In genomic region chr10:45594276-45595157, GRCh38 we compare ENCODE assay signal across 8 cellular contexts.
A peak's percentile ranks its signal among the peaks of the same experiment; 100 is the strongest.
DNase-seq lines count a peak whose midpoint lies in the region; ATAC-seq and TF ChIP-seq lines count a peak whose summit lies in the region.

No MANE protein-coding gene starts in this region.

- H3K4me3 ChIP-seq in HCT116 (replicated peaks in 1 of 2; ENCODE audit: low read depth in 1 of 2, low read length in 2 of 2) = peak overlapping the region; percentile 71 to 73
- H3K4me3 ChIP-seq in MM.1S (ENCODE audit: low read length) = peak overlapping the region; percentile 91
- peak overlapping the region; percentile 86 for H3K4me3 ChIP-seq in osteoblast (ENCODE audit: insufficient read depth, low read length)
- H3K4me3 ChIP-seq in thymus (ENCODE audit: low read length) = peak overlapping the region; percentile 94

- no TSS peak for BruUV-seq in HCT116 (replicated peaks; lab: Mats Ljungman, UMichigan)

- intact Hi-C loops in HCT116 (cut with micrococcal nuclease) = no loop called here

- POLR2A ChIA-PET in HCT116 (lab: Charles Lee) = no interaction called here

- TF ChIP-seq RAD21 in HCT116 (IDR thresholded peaks at IDR 0.05; ENCODE audit: low read depth) = no peak

- H3K79me2 ChIP-seq in HCT116 (ENCODE audit: insufficient read depth, low read length) = peaks cover 8% of the 10 kb centered on the region
- H3K79me2 ChIP-seq in MM.1S (ENCODE audit: low read length) = peaks cover 24% of the 10 kb centered on the region
- H3K79me2 ChIP-seq in osteoblast (ENCODE audit: insufficient read depth, low read length) = peaks cover 21% of the 10 kb centered on the region

- H3K9ac ChIP-seq in HCT116 (ENCODE audit: low read length) = peak overlapping the region; percentile 63
- H3K9ac ChIP-seq in MM.1S (ENCODE audit: low read length) = peak overlapping the region; percentile 70; the same call in 1 of the 2 replicates

- CTCF ChIA-PET in HCT116 (lab: Charles Lee) = no interaction called here

- no peaks in the 10 kb centered on the region for H3K9me3 ChIP-seq in HCT116 (ENCODE audit: control insufficient read depth in 1 of 2, insufficient read depth in 1 of 2, low read depth in 1 of 2, low read length in 2 of 2)
- H3K9me3 ChIP-seq in MM.1S (replicated peaks; ENCODE audit: insufficient read depth, low read length) = no peaks in the 10 kb centered on the region
- no peaks in the 10 kb centered on the region for H3K9me3 ChIP-seq in osteoblast (ENCODE audit: low read depth, low read length)
- H3K9me3 ChIP-seq in thymus (ENCODE audit: control insufficient read depth) = no peaks in the 10 kb centered on the region

- peaks cover 9% of the 10 kb centered on the region for H3K27me3 Mint-ChIP-seq in glutamatergic neuron (ENCODE audit: unreplicated experiment)

- H3F3A ChIP-seq in MM.1S (ENCODE audit: insufficient read depth, low read length) = no peaks in the 10 kb centered on the region

- peak overlapping the region; percentile 57 for H3K27ac Mint-ChIP-seq in glutamatergic neuron (ENCODE audit: unreplicated experiment)

- under 1% methylated on average over 88 of the region's 88 CpGs for WGBS in thymus

- TF ChIP-seq CTCF in HCT116 (IDR thresholded peaks at IDR 0.05 in 2 of 3, conservative IDR thresholded peaks at IDR 0.05 in 1 of 3; ENCODE audit: borderline replicate concordance in 1 of 3, insufficient read depth in 1 of 3, low read depth in 2 of 3, low read length in 2 of 3) (no peak), MM.1S (IDR thresholded peaks at IDR 0.05; ENCODE audit: low read length) (no peak), glutamatergic neuron (IDR thresholded peaks at IDR 0.05; ENCODE audit: partially characterized antibody, unreplicated experiment) (no peak), osteoblast (IDR thresholded peaks at IDR 0.05; ENCODE audit: extremely low read depth, low read depth, low read length) (no peak)

- H3K4me1 ChIP-seq in HCT116 (ENCODE audit: control insufficient read depth in 1 of 2, insufficient read depth in 2 of 2, low read length in 2 of 2) = peaks cover 11 to 15% of the 10 kb centered on the region in 2 experiments; a peak in 3 of 4 replicates
- H3K4me1 ChIP-seq in MM.1S (ENCODE audit: low read length) = peaks cover 10% of the 10 kb centered on the region
- peaks cover 19% of the 10 kb centered on the region for H3K4me1 ChIP-seq in osteoblast (ENCODE audit: insufficient read depth, low read length)
- H3K4me1 ChIP-seq in thymus (ENCODE audit: control insufficient read depth, insufficient read depth, low read length) = peaks cover 12% of the 10 kb centered on the region

- H2AFZ ChIP-seq in HCT116 (ENCODE audit: low read depth, low read length, poor library complexity, severe bottlenecking) = peak overlapping the region; percentile 62
- peak overlapping the region; percentile 89 for H2AFZ ChIP-seq in MM.1S (ENCODE audit: low read length)
- H2AFZ ChIP-seq in osteoblast (ENCODE audit: low read length) = peak overlapping the region; percentile 98

- H3K27ac ChIP-seq in HCT116 (ENCODE audit: low read depth, low read length) (peak overlapping the region; percentile 54; the same call in 1 of the 2 replicates), MM.1S (ENCODE audit: low read length) (no peak overlapping the region), osteoblast (ENCODE audit: low read depth, low read length) (peak overlapping the region; percentile 63), thymus (ENCODE audit: low read depth) (peak overlapping the region; percentile 64)

- ATAC-seq in HCT116 = peak; percentile 88

- H3K4me2 ChIP-seq in HCT116 (ENCODE audit: low read length) = peak overlapping the region; percentile 79
- H3K4me2 ChIP-seq in MM.1S (ENCODE audit: low read depth, low read length) = peak overlapping the region; percentile 89
- H3K4me2 ChIP-seq in osteoblast (ENCODE audit: insufficient read depth, low read length) = peak overlapping the region; percentile 99

- RAD21 ChIA-PET in HCT116 (lab: Charles Lee; ENCODE audit: low non-redundant PET in 1 of 2, low total read pairs in 2 of 2, uncharacterized antibody in 2 of 2, unreplicated experiment in 2 of 2) = no interaction called here

- H3K36me3 Mint-ChIP-seq in glutamatergic neuron (ENCODE audit: unreplicated experiment) = peaks cover 7% of the 10 kb centered on the region

- H4K20me1 ChIP-seq in HCT116 (ENCODE audit: insufficient read depth) (no peaks in the 10 kb centered on the region), MM.1S (ENCODE audit: insufficient read depth, low read length) (no peaks in the 10 kb centered on the region), osteoblast (ENCODE audit: insufficient read depth, low read length) (no peaks in the 10 kb centered on the region)

- peaks cover 10% of the 10 kb centered on the region for H3K9me3 Mint-ChIP-seq in glutamatergic neuron (ENCODE audit: unreplicated experiment)

- H3K36me3 ChIP-seq in HCT116 (ENCODE audit: control insufficient read depth in 1 of 2, insufficient read depth in 2 of 2, low read length in 2 of 2) (no peaks in the 10 kb centered on the region), MM.1S (replicated peaks; ENCODE audit: insufficient read depth, low read length) (no peaks in the 10 kb centered on the region), osteoblast (ENCODE audit: insufficient read depth, low read length) (no peaks in the 10 kb centered on the region), thymus (ENCODE audit: control insufficient read depth, insufficient read depth) (no peaks in the 10 kb centered on the region)

- peaks cover 4% of the 10 kb centered on the region for H3K4me1 Mint-ChIP-seq in glutamatergic neuron (ENCODE audit: low read depth, unreplicated experiment)

- TF ChIP-seq POLR2A in HCT116 (IDR thresholded peaks at IDR 0.05; ENCODE audit: borderline replicate concordance, extremely low read depth, insufficient read depth, insufficient read length) = no peak

- peak overlapping the region; percentile 96 for H3K4me3 Mint-ChIP-seq in glutamatergic neuron (ENCODE audit: unreplicated experiment)

- in situ Hi-C loops in SK-MEL-5 (cut with HindIII; ENCODE audit: low pct_unique_long_range_greater_than_20kb, low sequenced_read_pairs) = no loop called here

- H3K9me2 ChIP-seq in HCT116 (ENCODE audit: insufficient read depth) = no peaks in the 10 kb centered on the region
- no peaks in the 10 kb centered on the region for H3K9me2 ChIP-seq in MM.1S (replicated peaks; ENCODE audit: insufficient read depth, low read length)

- no peaks in the 10 kb centered on the region for H3K27me3 ChIP-seq in HCT116 (ENCODE audit: insufficient read depth, low read length)
- H3K27me3 ChIP-seq in MM.1S (replicated peaks; ENCODE audit: insufficient read depth, low read length) = no peaks in the 10 kb centered on the region
- H3K27me3 ChIP-seq in osteoblast (ENCODE audit: insufficient read depth, low read length) = peaks cover 9% of the 10 kb centered on the region
- H3K27me3 ChIP-seq in thymus (ENCODE audit: control insufficient read depth, insufficient read depth) = no peaks in the 10 kb centered on the region

- DNase-seq in GM04503 (ENCODE audit: low read depth) (peak; percentile 50), HCT116 (ENCODE audit: low read depth, low spot score) (peak; percentile 86), MM.1S (peak; percentile 96), SK-MEL-5 (ENCODE audit: low read depth, low spot score) (peak; percentile 82), glutamatergic neuron (peak; percentile 92), osteoblast (ENCODE audit: insufficient read length, low spot score, missing footprints) (peak; percentile 98)
- DNase-seq in activated naive CD4-positive, alpha-beta T cell treated with anti-CD3 and anti-CD28 coated beads, Interleukin-2, amount 50 U/mL, for 16 hours = peak; percentile 90

TF ChIP-seq in HCT116, 20 proteins besides CTCF, POLR2A, EP300 and RAD21 (continues in another document):
- no peak for TF ChIP-seq TCF7L2 (IDR thresholded peaks at IDR 0.05; ENCODE audit: borderline replicate concordance, extremely low read depth, insufficient read depth, insufficient read length)
- TF ChIP-seq REST (IDR thresholded peaks at IDR 0.05; ENCODE audit: low read depth) = no peak
- peak; percentile 95 for TF ChIP-seq MAX (IDR thresholded peaks at IDR 0.05)
- TF ChIP-seq ZNF274 (IDR thresholded peaks at IDR 0.05; ENCODE audit: low read depth, low read length) = no peak
- no peak; the same call in 1 of the 2 replicates for TF ChIP-seq JUND (IDR thresholded peaks at IDR 0.05)
- TF ChIP-seq ELF1 (IDR thresholded peaks at IDR 0.05; ENCODE audit: borderline replicate concordance, low read depth) = no peak
- TF ChIP-seq SP1 (IDR thresholded peaks at IDR 0.05; ENCODE audit: low read depth) = peak; percentile 71
- TF ChIP-seq EZH2phosphoT487 (IDR thresholded peaks at IDR 0.05; ENCODE audit: borderline replicate concordance) = no peak
- TF ChIP-seq YY1 (IDR thresholded peaks at IDR 0.05; ENCODE audit: extremely low read depth, insufficient replicate concordance, low read depth, low read length) = no peak
- TF ChIP-seq SIN3A (IDR thresholded peaks at IDR 0.05; ENCODE audit: low read depth) = peak; percentile 91
- peak; percentile 49 for TF ChIP-seq POLR2AphosphoS5 (IDR thresholded peaks at IDR 0.05; ENCODE audit: low read depth, low read length)
